ENCODE assay signal across 8 cellular contexts in genomic region chr18:21489119-21489750, GRCh38.
DNase-seq lines count a peak whose midpoint lies in the region; ATAC-seq and TF ChIP-seq lines count a peak whose summit lies in the region.

No MANE protein-coding gene starts in this region.

- in situ Hi-C loops in SK-MEL-5 (cut with HindIII; ENCODE audit: low pct_unique_long_range_greater_than_20kb, low sequenced_read_pairs), result no loop called here

- TF ChIP-seq CTCF in A673 (conservative IDR thresholded peaks at IDR 0.05; ENCODE audit: low read depth, low read length), result peak; percentile 91
- peak; percentile 62 for TF ChIP-seq CTCF in GM10248 (IDR thresholded peaks at IDR 0.05; ENCODE audit: control extremely low read depth, extremely low read depth, low read depth, missing control alignments)
- peak; percentile 91 for TF ChIP-seq CTCF in LNCAP (IDR thresholded peaks at IDR 0.05)
- peak; percentile 83 for TF ChIP-seq CTCF in epithelial cell of esophagus (IDR thresholded peaks at IDR 0.05; ENCODE audit: insufficient read depth, low read depth, low read length, missing control alignments)
- peak; percentile 50 for TF ChIP-seq CTCF in mucosa of descending colon (IDR thresholded peaks at IDR 0.05)

- POLR2A ChIA-PET in A673 (lab: Charles Lee; ENCODE audit: low non-redundant PET), result no interaction called here
- POLR2A ChIA-PET in GM10248 (lab: Yijun Ruan, JAX), result no interaction called here

- H3K9me3 ChIP-seq in A673 (ENCODE audit: low read depth, low read length, poor library complexity, severe bottlenecking), result no peaks in the 10 kb centered on the region
- no peaks in the 10 kb centered on the region for H3K9me3 ChIP-seq in mucosa of descending colon

- no peak overlapping the region for H3K4me3 ChIP-seq in A673 (ENCODE audit: low read depth, low read length, poor library complexity, severe bottlenecking)
- no peak overlapping the region for H3K4me3 ChIP-seq in epithelial cell of esophagus (ENCODE audit: low read length)
- H3K4me3 ChIP-seq in mucosa of descending colon, result no peak overlapping the region

- ATAC-seq in mucosa of descending colon (peak; percentile 76), HG03342 (IDR thresholded peaks at IDR 0.05; ENCODE audit: unreplicated experiment) (no peak)

- DNase-seq in A673 (ENCODE audit: low spot score) (peak; percentile 72), GM10248 (ENCODE audit: extremely low spot score) (peak; percentile 65), SK-MEL-5 (ENCODE audit: low read depth, low spot score) (peak; percentile 75), epithelial cell of esophagus (ENCODE audit: low read depth) (peak; percentile 74), mucosa of descending colon (peak in 1 of 3 donors; percentile 64), activated gamma-delta T cell (lab: John Stamatoyannopoulos, UW) (no peak)

- intact Hi-C loops in A673 (cut with micrococcal nuclease; ENCODE audit: unreplicated experiment), result loop anchor here (1.0 to 10.0 kb wide), 3 partner anchors 113 to 467 kb away; partner anchors contain the start of gene ESCO1
- intact Hi-C loops in mucosa of descending colon (cut with DNase I, micrococcal nuclease), result no loop called here

- CTCF ChIA-PET in A673 (lab: Charles Lee), result interaction anchor here (0.6 to 0.8 kb wide), 2 partner anchors 250 to 294 kb away, joined by 3 to 8 read pairs; no protein-coding TSS in a partner anchor
- CTCF ChIA-PET in GM10248 (lab: Yijun Ruan, JAX), result interaction anchor here (0.7 to 4.9 kb wide), 26 partner anchors 10 to 1078 kb away, joined by 3 to 60 read pairs (median 4); partner anchors contain the start of gene ESCO1

- H3K36me3 ChIP-seq in A673 (ENCODE audit: insufficient read depth, low read length, poor library complexity, severe bottlenecking) (no peaks in the 10 kb centered on the region), mucosa of descending colon (ENCODE audit: low read depth) (no peaks in the 10 kb centered on the region)

- peaks cover 9% of the 10 kb centered on the region for H3K4me1 ChIP-seq in A673 (ENCODE audit: insufficient read depth, low read length, poor library complexity, severe bottlenecking)
- H3K4me1 ChIP-seq in mucosa of descending colon (ENCODE audit: low read depth), result no peaks in the 10 kb centered on the region

- H3K27me3 ChIP-seq in A673 (replicated peaks; ENCODE audit: insufficient read depth, low read depth, low read length, poor library complexity), result no peaks in the 10 kb centered on the region

- no TSS peak for BruUV-seq in A673 (replicated peaks; lab: Mats Ljungman, UMichigan)

- no peak overlapping the region for H3K27ac ChIP-seq in A673 (ENCODE audit: low read depth, low read length, poor library complexity, severe bottlenecking)
